9 cellular contexts compared by ENCODE assay signal in genomic region chr2:178059111-178059510, GRCh38. TPM values are rescaled to one million over a fixed set of nuclear protein-coding genes. Genes with fewer than 3 reads are reported as not detected.
"Had no signal": no experiment of that assay in that cellular context is flagged by ENCODE, and none has a peak within 500 bp of the region (broad histone marks: within the 10 kb centered on the region; RNA-seq: fewer than 3 reads in every experiment).

No MANE protein-coding gene starts in this region.

- ATAC-seq: HCT116 had no signal

- H3K4me1 Mint-ChIP-seq: IgD-negative memory B cell had no signal

- DNase-seq: GM23248, GOT3, H7, HFFc6 had no signal

- FAIRE-seq: HepG2 had no signal

- H3K4me1 ChIP-seq: HAP-1 had no signal

- H3K9me3 Mint-ChIP-seq: HFFc6, IgD-negative memory B cell had no signal

- H3K27ac Mint-ChIP-seq: HFFc6, IgD-negative memory B cell had no signal

- H3K4me3 ChIP-seq: GM23248, HAP-1 had no signal

- H3K36me3 Mint-ChIP-seq: IgD-negative memory B cell had no signal

- H3K4me3 Mint-ChIP-seq: HFFc6, IgD-negative memory B cell had no signal

- H3K36me3 ChIP-seq: HAP-1 had no signal

- H3K27ac ChIP-seq: GM23248 had no signal

- H3K9me3 ChIP-seq: HAP-1 had no signal

RNA-seq across cellular contexts. Expression of gene PDE11A, which starts 13.5 kb away (rescaled TPM):
- total RNA-seq: HT-29 had no signal
